20 cellular contexts compared by ENCODE assay signal in the genomic region with DNA sequence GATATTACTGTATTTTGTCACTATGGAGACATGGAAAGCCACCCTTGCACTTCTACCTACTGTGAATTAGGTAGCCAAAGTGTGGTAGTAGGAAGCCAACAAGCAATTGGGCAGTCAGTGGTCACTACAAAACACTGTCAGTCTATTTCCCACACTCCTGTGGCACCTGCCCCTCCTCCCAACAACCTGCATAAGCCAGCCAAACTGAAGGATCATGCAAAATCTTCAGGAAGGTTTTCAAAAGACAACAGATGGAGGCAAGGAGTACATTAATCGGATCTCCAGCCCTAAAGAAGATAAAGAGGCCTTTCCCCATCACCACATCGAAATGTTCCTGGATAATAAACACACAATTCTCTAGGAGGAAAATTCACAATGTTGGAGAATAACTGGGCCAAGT.
"Had no signal": no experiment of that assay in that cellular context is flagged by ENCODE, and none has a peak within 500 bp of the region (broad histone marks: within the 10 kb centered on the region; RNA-seq: fewer than 3 reads in every experiment).

No MANE protein-coding gene starts in this region.

- ATAC-seq: left colon; left ventricle myocardium superior; pancreas; stimulated activated naive CD8-positive, alpha-beta T cell treated with anti-CD3 and anti-CD28 coated beads, Interleukin-15, Interleukin-2, amounts not matched to agents 100 U/mL and 50 U/mL, for 24 hours; upper lobe of right lung had no signal

- DNase-seq: erythroblast; foreskin melanocyte; head of caudate nucleus; left colon; left ventricle myocardium superior; mesenchymal stem cell; naive B cell; pancreas; right cardiac atrium; stimulated activated CD4-positive, alpha-beta T cell treated with anti-CD3 and anti-CD28 coated beads, Interleukin-2, amount 100 ng/mL, for 48 hours; stimulated activated naive CD8-positive, alpha-beta T cell treated with anti-CD3 and anti-CD28 coated beads, Interleukin-15, Interleukin-2, amounts not matched to agents 100 U/mL and 50 U/mL, for 24 hours; testis; upper lobe of right lung had no signal

- H3K9me3 Mint-ChIP-seq: central memory CD8-positive, alpha-beta T cell; dendritic cell treated with granulocyte-macrophage colony-stimulating factor and Interleukin-4, amounts not matched to agents 40 ng/mL and 50 ng/mL, for 4 days; naive B cell had no signal

- H3K36me3 ChIP-seq: pancreas, upper lobe of right lung had no signal

- H3K27me3 ChIP-seq: hepatocyte, pancreas, testis, tibial nerve, upper lobe of right lung had no signal

- H3K4me3 ChIP-seq: hepatocyte, lung, pancreas, smooth muscle cell, testis, tibial nerve, upper lobe of right lung had no signal

- H2AFZ ChIP-seq: hepatocyte had no signal

- H3K4me2 ChIP-seq: hepatocyte, smooth muscle cell had no signal

- H3K27me3 Mint-ChIP-seq: central memory CD8-positive, alpha-beta T cell; dendritic cell treated with granulocyte-macrophage colony-stimulating factor and Interleukin-4, amounts not matched to agents 40 ng/mL and 50 ng/mL, for 4 days; naive B cell; progenitor cell of endocrine pancreas had no signal

- H3K4me3 Mint-ChIP-seq: central memory CD8-positive, alpha-beta T cell; dendritic cell treated with granulocyte-macrophage colony-stimulating factor and Interleukin-4, amounts not matched to agents 40 ng/mL and 50 ng/mL, for 4 days; naive B cell had no signal

- H3K9me3 ChIP-seq: pancreas, testis, tibial nerve, upper lobe of right lung had no signal

- H3K27ac ChIP-seq: hepatocyte, pancreas, testis, tibial nerve, upper lobe of right lung had no signal

- H3K27ac Mint-ChIP-seq: dendritic cell treated with granulocyte-macrophage colony-stimulating factor and Interleukin-4, amounts not matched to agents 40 ng/mL and 50 ng/mL, for 4 days; progenitor cell of endocrine pancreas had no signal

- H3K36me3 Mint-ChIP-seq: naive B cell had no signal
